Comparison of ENCODE assay signal across 2 cellular contexts in the genomic region with DNA sequence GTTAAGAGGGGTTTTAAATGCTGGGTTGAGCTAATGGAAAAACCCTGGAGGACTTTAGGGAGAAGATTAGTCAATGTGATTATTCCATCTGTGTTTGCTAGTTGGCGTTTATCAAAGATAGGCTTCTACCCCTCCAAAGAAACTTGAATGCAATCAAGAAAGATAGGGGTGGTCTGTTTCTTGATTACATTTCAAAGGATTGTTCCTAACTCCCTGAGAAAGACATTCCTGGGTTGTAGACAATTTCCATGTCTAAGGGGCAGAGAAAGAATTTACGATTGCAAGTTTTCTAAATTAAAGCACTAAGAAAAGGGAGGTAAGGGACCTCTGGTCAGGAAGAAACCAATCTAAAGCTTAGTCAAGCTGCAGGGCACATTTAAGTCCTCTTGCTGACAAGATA.
TF ChIP-seq lines count a peak whose summit lies in the region.

No MANE protein-coding gene starts in this region.

TF ChIP-seq in GM23338, 12 proteins besides CTCF, POLR2A, EP300 and RAD21 (continued from another document and continues in another):
- TF ChIP-seq JUNB (IDR thresholded peaks at IDR 0.05; ENCODE audit: unreplicated experiment) = no peak
- TF ChIP-seq EZH2phosphoT487 (IDR thresholded peaks at IDR 0.05; ENCODE audit: unreplicated experiment) = no peak
- TF ChIP-seq CREB1 (CRISPR knock-in tag; IDR thresholded peaks at IDR 0.05; ENCODE audit: low read depth) = no peak
- TF ChIP-seq POLR2AphosphoS5 (IDR thresholded peaks at IDR 0.05; ENCODE audit: low read depth) = no peak
- TF ChIP-seq ETS1 (IDR thresholded peaks at IDR 0.05) = no peak
- TF ChIP-seq EZH2 (IDR thresholded peaks at IDR 0.05; ENCODE audit: low read depth, unreplicated experiment) = no peak
- TF ChIP-seq, protein P1, sequence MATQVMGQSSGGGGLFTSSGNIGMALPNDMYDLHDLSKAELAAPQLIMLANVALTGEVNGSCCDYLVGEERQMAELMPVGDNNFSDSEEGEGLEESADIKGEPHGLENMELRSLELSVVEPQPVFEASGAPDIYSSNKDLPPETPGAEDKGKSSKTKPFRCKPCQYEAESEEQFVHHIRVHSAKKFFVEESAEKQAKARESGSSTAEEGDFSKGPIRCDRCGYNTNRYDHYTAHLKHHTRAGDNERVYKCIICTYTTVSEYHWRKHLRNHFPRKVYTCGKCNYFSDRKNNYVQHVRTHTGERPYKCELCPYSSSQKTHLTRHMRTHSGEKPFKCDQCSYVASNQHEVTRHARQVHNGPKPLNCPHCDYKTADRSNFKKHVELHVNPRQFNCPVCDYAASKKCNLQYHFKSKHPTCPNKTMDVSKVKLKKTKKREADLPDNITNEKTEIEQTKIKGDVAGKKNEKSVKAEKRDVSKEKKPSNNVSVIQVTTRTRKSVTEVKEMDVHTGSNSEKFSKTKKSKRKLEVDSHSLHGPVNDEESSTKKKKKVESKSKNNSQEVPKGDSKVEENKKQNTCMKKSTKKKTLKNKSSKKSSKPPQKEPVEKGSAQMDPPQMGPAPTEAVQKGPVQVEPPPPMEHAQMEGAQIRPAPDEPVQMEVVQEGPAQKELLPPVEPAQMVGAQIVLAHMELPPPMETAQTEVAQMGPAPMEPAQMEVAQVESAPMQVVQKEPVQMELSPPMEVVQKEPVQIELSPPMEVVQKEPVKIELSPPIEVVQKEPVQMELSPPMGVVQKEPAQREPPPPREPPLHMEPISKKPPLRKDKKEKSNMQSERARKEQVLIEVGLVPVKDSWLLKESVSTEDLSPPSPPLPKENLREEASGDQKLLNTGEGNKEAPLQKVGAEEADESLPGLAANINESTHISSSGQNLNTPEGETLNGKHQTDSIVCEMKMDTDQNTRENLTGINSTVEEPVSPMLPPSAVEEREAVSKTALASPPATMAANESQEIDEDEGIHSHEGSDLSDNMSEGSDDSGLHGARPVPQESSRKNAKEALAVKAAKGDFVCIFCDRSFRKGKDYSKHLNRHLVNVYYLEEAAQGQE (IDR thresholded peaks at IDR 0.05; ENCODE audit: unreplicated experiment) = no peak
- no peak for TF ChIP-seq ZNF462 (CRISPR knock-in tag; IDR thresholded peaks at IDR 0.05)
- TF ChIP-seq ZNF114 (CRISPR knock-in tag; IDR thresholded peaks at IDR 0.05) = no peak
- TF ChIP-seq NANOG (IDR thresholded peaks at IDR 0.05; ENCODE audit: borderline replicate concordance) = no peak

TF ChIP-seq in H1, 55 proteins besides CTCF, POLR2A, EP300 and RAD21 (continued from another document):
- TF ChIP-seq CTBP2 (IDR thresholded peaks at IDR 0.05; ENCODE audit: borderline replicate concordance, insufficient read depth, insufficient read length, low read length) (no peak), ZNF274 (IDR thresholded peaks at IDR 0.05; ENCODE audit: borderline replicate concordance, extremely low read depth, low read length) (no peak), SIN3A (conservative IDR thresholded peaks at IDR 0.05 in 1 of 2, IDR thresholded peaks at IDR 0.05 in 1 of 2; ENCODE audit: low read depth in 1 of 2, low read length in 2 of 2) (no peak), TEAD4 (IDR thresholded peaks at IDR 0.05; ENCODE audit: low read depth, low read length) (peak; percentile 49; the same call in 1 of the 2 replicates), BACH1 (IDR thresholded peaks at IDR 0.05; ENCODE audit: low read length) (no peak), CHD7 (IDR thresholded peaks at IDR 0.05; ENCODE audit: insufficient replicate concordance, low read length) (peak; percentile 42), TBP (IDR thresholded peaks at IDR 0.05; ENCODE audit: low read depth, low read length) (no peak)
